ENCODE assay signal across 15 cellular contexts in genomic region chr5:154830219-154830595, GRCh38. TPM values are rescaled to one million over a fixed set of nuclear protein-coding genes. Genes with fewer than 3 reads are reported as not detected.
DNase-seq lines count a peak whose midpoint lies in the region; ATAC-seq and TF ChIP-seq lines count a peak whose summit lies in the region.
"Had no signal": no experiment of that assay in that cellular context is flagged by ENCODE, and none has a peak within 500 bp of the region (broad histone marks: within the 10 kb centered on the region; RNA-seq: fewer than 3 reads in every experiment).

No MANE protein-coding gene starts in this region.

- H3K27me3 ChIP-seq in Peyer's patch: no peaks in the 10 kb centered on the region
- H3K27me3 ChIP-seq in sigmoid colon: no peaks in the 10 kb centered on the region
- H3K27me3 ChIP-seq: adrenal gland had no signal

- H3K27me3 Mint-ChIP-seq in central memory CD8-positive, alpha-beta T cell: no peaks in the 10 kb centered on the region
- H3K27me3 Mint-ChIP-seq in glutamatergic neuron (ENCODE audit: unreplicated experiment): peaks cover 6% of the 10 kb centered on the region

- TF ChIP-seq CTCF in Peyer's patch (IDR thresholded peaks at IDR 0.05) (no peak), sigmoid colon (IDR thresholded peaks at IDR 0.05) (no peak), glutamatergic neuron (IDR thresholded peaks at IDR 0.05; ENCODE audit: partially characterized antibody, unreplicated experiment) (no peak)

- H3K36me3 ChIP-seq in Peyer's patch (peaks cover 0 to 12% (median 0%) of the 10 kb centered on the region in 3 donors), sigmoid colon (peaks cover 16 to 66% (median 20%) of the 10 kb centered on the region in 4 donors)

- peak overlapping the region; percentile 26 for H3K4me3 Mint-ChIP-seq in central memory CD8-positive, alpha-beta T cell
- H3K4me3 Mint-ChIP-seq in glutamatergic neuron (ENCODE audit: unreplicated experiment): no peak overlapping the region

- H3K4me1 Mint-ChIP-seq in central memory CD8-positive, alpha-beta T cell: peaks cover 29% of the 10 kb centered on the region
- H3K4me1 Mint-ChIP-seq in glutamatergic neuron (ENCODE audit: low read depth, unreplicated experiment): peaks cover 4% of the 10 kb centered on the region

- no peak for TF ChIP-seq POLR2A in Peyer's patch (IDR thresholded peaks at IDR 0.05)
- no peak for TF ChIP-seq POLR2A in sigmoid colon (IDR thresholded peaks at IDR 0.05)

- 24 to 73% methylated on average over 7 of the region's 7 CpGs for WGBS in sigmoid colon, 2 donors

- peaks cover 0 to 11% (median 2%) of the 10 kb centered on the region in 4 donors for H3K4me1 ChIP-seq in Peyer's patch
- H3K4me1 ChIP-seq in sigmoid colon: peaks cover 0 to 26% (median 12%) of the 10 kb centered on the region in 4 donors

- H3K27ac Mint-ChIP-seq in central memory CD8-positive, alpha-beta T cell (ENCODE audit: low read depth): peak overlapping the region; percentile 48
- no peak overlapping the region for H3K27ac Mint-ChIP-seq in glutamatergic neuron (ENCODE audit: unreplicated experiment)

- no peaks in the 10 kb centered on the region for H3K9me3 Mint-ChIP-seq in central memory CD8-positive, alpha-beta T cell
- no peaks in the 10 kb centered on the region for H3K9me3 Mint-ChIP-seq in glutamatergic neuron (ENCODE audit: unreplicated experiment)

- H3K27ac ChIP-seq in Peyer's patch (peak overlapping the region in 3 of 4 donors; percentile 41 to 78 (median 72)), sigmoid colon (peak overlapping the region in 1 of 4 donors; percentile 17)
- H3K27ac ChIP-seq: coronary artery had no signal

- no peaks in the 10 kb centered on the region for H3K9me3 ChIP-seq in Peyer's patch
- no peaks in the 10 kb centered on the region for H3K9me3 ChIP-seq in sigmoid colon
- H3K9me3 ChIP-seq: adrenal gland had no signal

- intact Hi-C loops in sigmoid colon (cut with DNase I): no loop called here

- DNase-seq in NCI-H510A treated with DMSO at 0.1 percent for 48 hours (lab: John Stamatoyannopoulos, UW): peak; percentile 69
- no peak for DNase-seq in NCI-H510A (lab: John Stamatoyannopoulos, UW)
- no peak for DNase-seq in Peyer's patch
- no peak for DNase-seq in central memory CD8-positive, alpha-beta T cell (ENCODE audit: low spot score in 2 of 2)
- DNase-seq in sigmoid colon: peak; percentile 12
- no peak for DNase-seq in left lobe of liver (ENCODE audit: low spot score)
- DNase-seq in glutamatergic neuron: no peak
- no peak for DNase-seq in hepatic stellate cell (ENCODE audit: low spot score)
- DNase-seq: activated CD4-positive, CD25-positive, alpha-beta regulatory T cell treated with anti-CD3 and anti-CD28 coated beads, Interleukin-2, amount 50 U/mL, for 72 hours; adrenal gland; H7; kidney; NCI-H1048; trophoblast cell had no signal

- no peak for ATAC-seq in central memory CD8-positive, alpha-beta T cell (replicated peaks; ENCODE audit: extremely low read depth, poor library complexity, severe bottlenecking)
- ATAC-seq in left lobe of liver: no peak

- H3K4me3 ChIP-seq in Peyer's patch: no peak overlapping the region
- no peak overlapping the region for H3K4me3 ChIP-seq in sigmoid colon
- H3K4me3 ChIP-seq: adrenal gland, coronary artery had no signal

- H3K36me3 Mint-ChIP-seq in central memory CD8-positive, alpha-beta T cell (ENCODE audit: insufficient read depth): peaks cover 4% of the 10 kb centered on the region
- H3K36me3 Mint-ChIP-seq in glutamatergic neuron (ENCODE audit: unreplicated experiment): no peaks in the 10 kb centered on the region

- TF ChIP-seq EP300 in sigmoid colon (IDR thresholded peaks at IDR 0.05): no peak

RNA-seq across cellular contexts. Expression of gene FAXDC2, which starts 20.2 kb away (rescaled TPM):
- total RNA-seq in Peyer's patch: 10 to 100 TPM; 16.5 to 64.2 (median 42.3) TPM
- total RNA-seq in sigmoid colon: 100 to 1,000 TPM in 1 of 4 donors, 10 to 100 TPM in 3; 67.3 to 118 (median 90.6) TPM
- 10 to 100 TPM; 13.3 to 30.0 (median 19.4) TPM for polyA plus RNA-seq in sigmoid colon
- 83.6 TPM for total RNA-seq in left lobe of liver
- 0.66 TPM for total RNA-seq in glutamatergic neuron (ENCODE audit: unreplicated experiment)

RNA-seq across cellular contexts. Expression of gene CNOT8, which starts 28.2 kb away (rescaled TPM):
- total RNA-seq in Peyer's patch (10 to 100 TPM; 36.9 to 88.3 (median 56.8) TPM), sigmoid colon (10 to 100 TPM; 51.8 to 80.6 (median 70.1) TPM), left lobe of liver (18.0 TPM), glutamatergic neuron (ENCODE audit: unreplicated experiment) (54.7 TPM)
- 10 to 100 TPM; 51.6 to 53.5 (median 52.8) TPM for polyA plus RNA-seq in sigmoid colon

Comparison
In these comparisons a context has a peak if more than half of its experiments do, and no peak if none do; other contexts are left out.
1. DNase-seq: peak in NCI-H510A treated with DMSO at 0.1 percent for 48 hours (single experiment) and sigmoid colon (single experiment); none in NCI-H510A (single experiment), Peyer's patch (0 of 3), central memory CD8-positive, alpha-beta T cell (0 of 2), left lobe of liver (single experiment), glutamatergic neuron (single experiment) and hepatic stellate cell (single experiment).
2. RNA of gene FAXDC2, which starts 20.2 kb away (total RNA-seq): 67.3 to 118 TPM in sigmoid colon, 83.6 TPM in left lobe of liver (single experiment) and 16.5 to 64.2 TPM in Peyer's patch; 0.66 TPM in glutamatergic neuron (single experiment); every median in the first group is over 10 times any median in the second.